In the genomic region with DNA sequence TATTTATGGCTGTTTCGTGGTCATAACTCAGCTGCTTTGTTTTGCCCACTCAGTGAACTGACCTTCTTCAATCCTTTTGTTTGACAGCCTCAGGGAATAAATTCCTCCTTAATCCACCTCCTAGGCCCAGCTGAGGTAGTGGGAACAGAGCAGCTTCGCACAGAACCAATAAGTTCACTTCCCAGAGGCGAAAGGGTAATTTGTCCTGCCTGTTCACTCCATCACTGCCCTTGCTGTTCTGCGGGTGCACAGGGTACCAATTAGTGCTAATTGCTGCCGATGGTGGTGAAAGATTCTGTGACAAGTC, we compare ENCODE assay signal across 12 cellular contexts.
"Had no signal": no experiment of that assay in that cellular context is flagged by ENCODE, and none has a peak within 500 bp of the region (broad histone marks: within the 10 kb centered on the region; RNA-seq: fewer than 3 reads in every experiment).

No MANE protein-coding gene starts in this region.

- H3K36me3 ChIP-seq: thyroid gland, vagina, WERI-Rb-1 had no signal

- ATAC-seq: activated CD8-positive, alpha-beta memory T cell treated with anti-CD3 and anti-CD28 coated beads, Interleukin-2, amount 10 ng/mL, durations not matched to agents 7 days and 5 days; stimulated activated memory B cell treated with anti-CD40 and anti-IgM and Interleukin-4, amounts not matched to agents 10 μg/mL and 1 μg/mL and 100 μg/mL, for 72 hours; T-helper 17 cell had no signal

- H3K27ac ChIP-seq: hepatocyte, parathyroid adenoma, thyroid gland, vagina, WERI-Rb-1 had no signal

- H2AFZ ChIP-seq: hepatocyte, parathyroid adenoma had no signal

- H3K4me2 ChIP-seq: hepatocyte had no signal

- H3K4me3 ChIP-seq: hepatocyte, thyroid gland, vagina had no signal

- H3K9me3 ChIP-seq: thyroid gland, vagina had no signal

- H3K79me2 ChIP-seq: hepatocyte, parathyroid adenoma had no signal

- H3K27me3 ChIP-seq: hepatocyte, thyroid gland, vagina had no signal

- DNase-seq: activated CD4-positive, alpha-beta memory T cell treated with anti-CD3 and anti-CD28 coated beads for 36 hours; activated CD8-positive, alpha-beta memory T cell treated with anti-CD3 and anti-CD28 coated beads, Interleukin-2, amount 10 ng/mL, durations not matched to agents 7 days and 5 days; activated naive CD4-positive, alpha-beta T cell treated with anti-CD3 and anti-CD28 coated beads, Interleukin-2, amount 10 ng/mL, durations not matched to agents 7 days and 5 days; activated T-cell treated with anti-CD3 and anti-CD28 coated beads, Interleukin-2, amount 50 U/mL, for 1 hour; stimulated activated CD4-positive, alpha-beta T cell treated with anti-CD3 and anti-CD28 coated beads, Interleukin-2, amount 100 ng/mL, for 48 hours; T-helper 17 cell; WERI-Rb-1 had no signal

- H3K4me1 ChIP-seq: parathyroid adenoma, thyroid gland, vagina had no signal
